18 cellular contexts compared by ENCODE assay signal in the genomic region with DNA sequence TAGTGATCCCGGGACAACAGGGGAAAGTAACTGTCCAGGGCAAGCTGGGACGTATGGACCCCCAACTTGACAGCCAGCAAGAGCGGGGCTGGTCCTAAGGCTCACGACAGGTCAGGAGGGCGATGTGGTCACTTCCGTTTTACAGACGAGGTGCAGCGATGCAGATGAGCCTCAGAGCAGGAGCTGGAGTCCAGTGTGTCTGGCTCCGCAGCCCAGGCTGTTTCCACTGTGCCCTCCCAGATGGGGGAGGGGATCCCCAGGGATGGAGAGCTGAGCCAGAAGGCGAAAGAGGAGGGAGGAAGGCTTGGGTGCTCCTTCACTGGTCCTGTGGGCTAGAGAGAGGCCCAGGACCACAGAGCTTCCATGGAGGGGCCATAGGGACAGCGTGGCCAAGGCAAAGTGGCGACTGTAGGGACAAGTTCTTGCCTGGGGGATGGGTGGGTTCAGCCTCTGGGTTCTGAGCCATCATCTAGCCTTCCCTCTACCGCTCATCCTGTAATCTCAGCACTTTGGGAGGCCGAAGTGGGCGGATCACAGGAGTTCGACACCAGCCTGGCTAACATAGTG. TPM values are rescaled to one million over a fixed set of nuclear protein-coding genes. Genes with fewer than 3 reads are reported as not detected.
DNase-seq lines count a peak whose midpoint lies in the region; TF ChIP-seq lines count a peak whose summit lies in the region.
"Had no signal": no experiment of that assay in that cellular context is flagged by ENCODE, and none has a peak within 500 bp of the region (broad histone marks: within the 10 kb centered on the region; RNA-seq: fewer than 3 reads in every experiment).

No MANE protein-coding gene starts in this region.

- peaks cover 94% of the 10 kb centered on the region for H3K79me2 ChIP-seq in ACC112 (ENCODE audit: control insufficient read depth, insufficient read depth, low read length, unreplicated experiment)
- H3K79me2 ChIP-seq: parathyroid adenoma had no signal

- H3K4me1 ChIP-seq in ACC112 (ENCODE audit: control insufficient read depth, insufficient read depth, low read length, unreplicated experiment) (peaks cover 54% of the 10 kb centered on the region), adipocyte (ENCODE audit: control insufficient read depth, insufficient read depth, low read length) (peaks cover 69% of the 10 kb centered on the region), left ventricle myocardium inferior (peaks cover 81% of the 10 kb centered on the region), sigmoid colon (peaks cover 0 to 80% (median 67%) of the 10 kb centered on the region in 4 donors)

- no peak for TF ChIP-seq EP300 in sigmoid colon (IDR thresholded peaks at IDR 0.05)

- in situ Hi-C loops in GM13976 (cut with MboI; ENCODE audit: low sequenced_read_pairs, unreplicated experiment) = no loop called here

- peak overlapping the region; percentile 96; the same call in 1 of the 2 replicates for H3K4me3 ChIP-seq in ACC112 (ENCODE audit: low read depth, low read length)
- H3K4me3 ChIP-seq in adipocyte (ENCODE audit: low read length) = peak overlapping the region; percentile 99
- peak overlapping the region; percentile 95 for H3K4me3 ChIP-seq in left ventricle myocardium inferior
- H3K4me3 ChIP-seq in sigmoid colon = no peak overlapping the region
- H3K4me3 ChIP-seq: adrenal gland had no signal

- no peak for TF ChIP-seq POLR2A in sigmoid colon (IDR thresholded peaks at IDR 0.05)

- 83 to 90% methylated on average over 16 of the region's 16 CpGs for WGBS in sigmoid colon, 2 donors

- DNase-seq in adipocyte (ENCODE audit: low read depth) (no peak), left ventricle myocardium inferior (no peak), sigmoid colon (peak; percentile 67), medulla oblongata (ENCODE audit: extremely low spot score) (no peak), GM13976 (ENCODE audit: low spot score) (no peak), hepatic stellate cell (ENCODE audit: low spot score) (no peak)
- no peak for DNase-seq in activated effector memory CD4-positive, alpha-beta T cell treated with Interleukin-2 at 50 U/mL for 16 hours
- DNase-seq: ACHN; activated CD4-positive, alpha-beta T cell treated with anti-CD3 and anti-CD28 coated beads, Interleukin-2, amount 50 U/mL, for 1 hour; activated T-cell treated with anti-CD3 and anti-CD28 coated beads, Interleukin-2, amount 50 U/mL, for 24 hours; adrenal gland; dermis blood vessel endothelial cell; midbrain; SIG-M5; stimulated activated CD4-positive, alpha-beta T cell treated with anti-CD3 and anti-CD28 coated beads, Interleukin-15, amount 100 ng/mL, for 24 hours; T1000 had no signal

- H3K9me3 ChIP-seq in adipocyte (ENCODE audit: control insufficient read depth, low read length) = no peaks in the 10 kb centered on the region
- no peaks in the 10 kb centered on the region for H3K9me3 ChIP-seq in left ventricle myocardium inferior (replicated peaks)
- H3K9me3 ChIP-seq in sigmoid colon = no peaks in the 10 kb centered on the region
- H3K9me3 ChIP-seq: adrenal gland had no signal

- H3K9ac ChIP-seq in adipocyte (ENCODE audit: low read length) = peak overlapping the region; percentile 100
- H3K9ac ChIP-seq: parathyroid adenoma had no signal

- intact Hi-C loops in left ventricle myocardium inferior (cut with micrococcal nuclease) = no loop called here
- intact Hi-C loops in sigmoid colon (cut with DNase I) = no loop called here

- H3K27me3 ChIP-seq in ACC112 (ENCODE audit: insufficient read depth, low read length) = no peaks in the 10 kb centered on the region
- no peaks in the 10 kb centered on the region for H3K27me3 ChIP-seq in adipocyte (replicated peaks; ENCODE audit: control insufficient read depth, insufficient read depth, low read length)
- H3K27me3 ChIP-seq in left ventricle myocardium inferior (ENCODE audit: low read depth) = no peaks in the 10 kb centered on the region
- H3K27me3 ChIP-seq in sigmoid colon = no peaks in the 10 kb centered on the region
- H3K27me3 ChIP-seq: adrenal gland had no signal

- H3K27ac ChIP-seq in ACC112 (ENCODE audit: low read depth, low read length) = no peak overlapping the region
- peak overlapping the region; percentile 98 for H3K27ac ChIP-seq in left ventricle myocardium inferior (replicated peaks)
- peak overlapping the region; percentile 30 to 97 (median 78) for H3K27ac ChIP-seq in sigmoid colon
- H3K27ac ChIP-seq: parathyroid adenoma had no signal

- H3K36me3 ChIP-seq in ACC112 (ENCODE audit: insufficient read depth, low read length) (peaks cover 11% of the 10 kb centered on the region; the same call in 1 of the 2 replicates), adipocyte (ENCODE audit: control insufficient read depth, insufficient read depth, low read length, severe bottlenecking) (peaks cover 47% of the 10 kb centered on the region), left ventricle myocardium inferior (peaks cover 37% of the 10 kb centered on the region), sigmoid colon (peaks cover 0 to 37% (median 20%) of the 10 kb centered on the region in 4 donors)

- no peak for TF ChIP-seq CTCF in left ventricle myocardium inferior (IDR thresholded peaks at IDR 0.05; ENCODE audit: borderline replicate concordance)
- TF ChIP-seq CTCF in sigmoid colon (IDR thresholded peaks at IDR 0.05) = no peak
- no peak for TF ChIP-seq CTCF in GM13976 (IDR thresholded peaks at IDR 0.05; ENCODE audit: borderline replicate concordance, control extremely low read depth, extremely low read depth, insufficient read depth, missing control alignments)

- no peak overlapping the region for H2AFZ ChIP-seq in ACC112 (ENCODE audit: low read length, unreplicated experiment)
- H2AFZ ChIP-seq: parathyroid adenoma had no signal

RNA-seq across cellular contexts. Expression of a gene that starts 5.7 kb away (rescaled TPM):
- total RNA-seq in left ventricle myocardium inferior (11.4 TPM), sigmoid colon (10 to 100 TPM; 20.1 to 32.7 (median 25.8) TPM)
- 10 to 100 TPM in 2 of 3 donors, 1 to 10 TPM in 1; 9.0 to 20.9 (median 12.7) TPM for polyA plus RNA-seq in sigmoid colon

RNA-seq across cellular contexts. Expression of a gene that starts 13.4 kb away (rescaled TPM):
- total RNA-seq in left ventricle myocardium inferior (49.1 TPM), sigmoid colon (100 to 1,000 TPM in 1 of 4 donors, 10 to 100 TPM in 3; 55.4 to 117 (median 84.3) TPM)
- 10 to 100 TPM; 58.3 to 94.1 (median 62.0) TPM for polyA plus RNA-seq in sigmoid colon

RNA-seq across cellular contexts. Expression of a gene that starts 27.9 kb away (rescaled TPM):
- 19.5 TPM for total RNA-seq in left ventricle myocardium inferior
- total RNA-seq in sigmoid colon = 10 to 100 TPM; 15.3 to 28.6 (median 21.9) TPM
- 10 to 100 TPM; 20.4 to 25.0 (median 20.8) TPM for polyA plus RNA-seq in sigmoid colon

RNA-seq across cellular contexts. Expression of a gene that starts 59.2 kb away (rescaled TPM):
- total RNA-seq in left ventricle myocardium inferior (9.1 TPM), sigmoid colon (100 to 1,000 TPM in 2 of 4 donors, 10 to 100 TPM in 2; 45.7 to 151 (median 93.9) TPM)
- polyA plus RNA-seq in sigmoid colon = 1 to 10 TPM in 1 of 3 donors, under 1 TPM in 2; 0.23 to 8.4 (median 0.60) TPM

Comparison
In these comparisons a context has a peak if more than half of its experiments do, and no peak if none do; other contexts are left out.
1. H3K4me3 ChIP-seq: peak in ACC112 (single experiment), adipocyte (single experiment) and left ventricle myocardium inferior (single experiment); none in sigmoid colon (0 of 4).